Comparison of ENCODE assay signal across 1 cellular context in genomic region chr21:45356653-45357435, GRCh38.
TF ChIP-seq lines count a peak whose summit lies in the region.

No MANE protein-coding gene starts in this region.

TF ChIP-seq in HepG2, 621 proteins besides CTCF, POLR2A, EP300 and RAD21 (continued from another document and continues in another):
- no peak for TF ChIP-seq AKNA (CRISPR knock-in tag; IDR thresholded peaks at IDR 0.05; ENCODE audit: borderline replicate concordance)
- no peak for TF ChIP-seq CCDC6 (CRISPR knock-in tag; IDR thresholded peaks at IDR 0.05)
- no peak for TF ChIP-seq ZXDC (CRISPR knock-in tag; IDR thresholded peaks at IDR 0.05)
- no peak for TF ChIP-seq SETDB1 (CRISPR knock-in tag; IDR thresholded peaks at IDR 0.05; ENCODE audit: borderline replicate concordance)
- no peak for TF ChIP-seq ZNF780A (CRISPR knock-in tag; IDR thresholded peaks at IDR 0.05)
- no peak for TF ChIP-seq GABPB1 (CRISPR knock-in tag; IDR thresholded peaks at IDR 0.05)
- 0 out of 2 replicates have a peak, but pooled peaks have one; percentile 39 for TF ChIP-seq ZNF547 (CRISPR knock-in tag; IDR thresholded peaks at IDR 0.05)
- TF ChIP-seq ZC3H4 (CRISPR knock-in tag; IDR thresholded peaks at IDR 0.05; ENCODE audit: borderline replicate concordance): no peak
- no peak for TF ChIP-seq ZBTB10 (CRISPR knock-in tag; IDR thresholded peaks at IDR 0.05; ENCODE audit: borderline replicate concordance)
- TF ChIP-seq ESRRA (CRISPR knock-in tag; IDR thresholded peaks at IDR 0.05; ENCODE audit: low read depth): 0 out of 2 replicates have a peak, but pooled peaks have one; percentile 58
- TF ChIP-seq ZNF451 (CRISPR knock-in tag; IDR thresholded peaks at IDR 0.05): 0 out of 2 replicates have a peak, but pooled peaks have one; percentile 33
- TF ChIP-seq DMAP1 (CRISPR knock-in tag; IDR thresholded peaks at IDR 0.05): 0 out of 2 replicates have a peak, but pooled peaks have one; percentile 51
- TF ChIP-seq ZNF691 (CRISPR knock-in tag; IDR thresholded peaks at IDR 0.05; ENCODE audit: borderline replicate concordance, low read depth): 0 out of 2 replicates have a peak, but pooled peaks have one; percentile 58
- TF ChIP-seq ZBTB46 (CRISPR knock-in tag; IDR thresholded peaks at IDR 0.05; ENCODE audit: borderline replicate concordance): no peak
- TF ChIP-seq HMG20A (CRISPR knock-in tag; IDR thresholded peaks at IDR 0.05; ENCODE audit: borderline replicate concordance): no peak
- 0 out of 2 replicates have a peak, but pooled peaks have one; percentile 24 for TF ChIP-seq STAT6 (CRISPR knock-in tag; IDR thresholded peaks at IDR 0.05; ENCODE audit: borderline replicate concordance)
- 0 out of 2 replicates have a peak, but pooled peaks have one; percentile 31 for TF ChIP-seq ZFX (CRISPR knock-in tag; IDR thresholded peaks at IDR 0.05; ENCODE audit: low read depth)
- no peak for TF ChIP-seq MYNN (CRISPR knock-in tag; IDR thresholded peaks at IDR 0.05; ENCODE audit: low read depth)
- TF ChIP-seq RCOR2 (CRISPR knock-in tag; IDR thresholded peaks at IDR 0.05): peak; percentile 55; the same call in 1 of the 2 replicates
- no peak for TF ChIP-seq SMAD9 (CRISPR knock-in tag; IDR thresholded peaks at IDR 0.05)
- no peak for TF ChIP-seq TOPORS (CRISPR knock-in tag; IDR thresholded peaks at IDR 0.05)
- no peak for TF ChIP-seq ZNF44 (CRISPR knock-in tag; IDR thresholded peaks at IDR 0.05)
- no peak for TF ChIP-seq ZNF3 (CRISPR knock-in tag; IDR thresholded peaks at IDR 0.05)
- TF ChIP-seq MBD4 (IDR thresholded peaks at IDR 0.05; ENCODE audit: borderline replicate concordance, low read length): no peak
- no peak for TF ChIP-seq TEAD2 (CRISPR knock-in tag; IDR thresholded peaks at IDR 0.05)
- no peak for TF ChIP-seq ZNF615 (CRISPR knock-in tag; IDR thresholded peaks at IDR 0.05; ENCODE audit: borderline replicate concordance)
- no peak for TF ChIP-seq ZNF784 (CRISPR knock-in tag; IDR thresholded peaks at IDR 0.05; ENCODE audit: borderline replicate concordance)
- TF ChIP-seq NFATC3 (CRISPR knock-in tag; IDR thresholded peaks at IDR 0.05): no peak
- no peak for TF ChIP-seq ZNF317 (CRISPR knock-in tag; IDR thresholded peaks at IDR 0.05)
- no peak for TF ChIP-seq LBX2 (CRISPR knock-in tag; IDR thresholded peaks at IDR 0.05; ENCODE audit: borderline replicate concordance)
- no peak for TF ChIP-seq ZNF235 (CRISPR knock-in tag; IDR thresholded peaks at IDR 0.05; ENCODE audit: borderline replicate concordance)
- TF ChIP-seq KLF11 (CRISPR knock-in tag; IDR thresholded peaks at IDR 0.05): no peak
- peak; percentile 47; the same call in 1 of the 2 replicates for TF ChIP-seq ZNF205 (CRISPR knock-in tag; IDR thresholded peaks at IDR 0.05)
- no peak for TF ChIP-seq CBX5 (CRISPR knock-in tag; IDR thresholded peaks at IDR 0.05; ENCODE audit: borderline replicate concordance)
- TF ChIP-seq FOXK2 (IDR thresholded peaks at IDR 0.05): no peak
- no peak for TF ChIP-seq FOXM1 (CRISPR knock-in tag; IDR thresholded peaks at IDR 0.05)
- no peak for TF ChIP-seq GZF1 (CRISPR knock-in tag; IDR thresholded peaks at IDR 0.05)
- peak; percentile 17; the same call in 1 of the 2 replicates for TF ChIP-seq ZNF224 (CRISPR knock-in tag; IDR thresholded peaks at IDR 0.05)
- TF ChIP-seq NFRKB (IDR thresholded peaks at IDR 0.05): no peak
- peak; percentile 72; the same call in 1 of the 2 replicates for TF ChIP-seq MTA1 (CRISPR knock-in tag; IDR thresholded peaks at IDR 0.05; ENCODE audit: borderline replicate concordance)
- no peak; the same call in 1 of the 2 replicates for TF ChIP-seq ARID4A (CRISPR knock-in tag; IDR thresholded peaks at IDR 0.05; ENCODE audit: borderline replicate concordance)
